ENCODE assay signal across 17 cellular contexts in genomic region chr1:48285525-48285924, GRCh38.
A peak's percentile ranks its signal among the peaks of the same experiment; 100 is the strongest.
DNase-seq lines count a peak whose midpoint lies in the region; ATAC-seq, FAIRE-seq and TF ChIP-seq lines count a peak whose summit lies in the region.
"Had no signal": no experiment of that assay in that cellular context is flagged by ENCODE, and none has a peak within 500 bp of the region (broad histone marks: within the 10 kb centered on the region; RNA-seq: fewer than 3 reads in every experiment).

No MANE protein-coding gene starts in this region.

- H3K9me2 ChIP-seq in HCT116 (ENCODE audit: insufficient read depth) = no peaks in the 10 kb centered on the region

- H3K36me3 ChIP-seq in HCT116 (ENCODE audit: control insufficient read depth in 1 of 2, insufficient read depth in 2 of 2, low read length in 2 of 2) (no peaks in the 10 kb centered on the region), small intestine (ENCODE audit: control insufficient read depth in 2 of 2, insufficient read depth in 2 of 2, low read length in 2 of 2) (no peaks in the 10 kb centered on the region)

- H3K4me2 ChIP-seq in HCT116 (ENCODE audit: low read length) = no peak overlapping the region
- H3K4me2 ChIP-seq: GM23338 had no signal

- DNase-seq in DMS153 (lab: John Stamatoyannopoulos, UW) (peak; percentile 73), HCT116 (ENCODE audit: low read depth, low spot score) (no peak), SW480 (ENCODE audit: low spot score) (peak; percentile 17), small intestine (peak; percentile 22), left lobe of liver (ENCODE audit: low spot score) (no peak)
- DNase-seq: CD4-positive, alpha-beta memory T cell; DMS79 treated with DMSO at 0.1 percent for 48 hours; EL; H7 had no signal

- H2AFZ ChIP-seq in HCT116 (ENCODE audit: low read depth, low read length, poor library complexity, severe bottlenecking) = no peak overlapping the region
- H2AFZ ChIP-seq: GM23338 had no signal

- H3K9ac ChIP-seq in HCT116 (ENCODE audit: low read length) = no peak overlapping the region

- POLR2A ChIA-PET in HCT116 (lab: Charles Lee) = no interaction called here

- TF ChIP-seq RAD21 in HCT116 (IDR thresholded peaks at IDR 0.05; ENCODE audit: low read depth) = no peak

- 74 to 84% (median 76%) methylated on average over 3 of the region's 3 CpGs for WGBS in small intestine, 3 donors

- no peak for FAIRE-seq in small intestine (lab: Jason Lieb, UNC)
- FAIRE-seq: A204.1, G401.6, GM12891, HTR-8/SVneo had no signal

- H3K4me1 ChIP-seq in HCT116 (ENCODE audit: control insufficient read depth in 1 of 2, insufficient read depth in 2 of 2, low read length in 2 of 2) (no peaks in the 10 kb centered on the region), small intestine (ENCODE audit: control insufficient read depth in 2 of 2, insufficient read depth in 1 of 2, low read depth in 1 of 2, low read length in 1 of 2) (no peaks in the 10 kb centered on the region)

- H3K79me2 ChIP-seq in HCT116 (ENCODE audit: insufficient read depth, low read length) = no peaks in the 10 kb centered on the region

- RAD21 ChIA-PET in HCT116 (lab: Charles Lee; ENCODE audit: low non-redundant PET in 1 of 2, low total read pairs in 2 of 2, uncharacterized antibody in 2 of 2, unreplicated experiment in 2 of 2) = interaction anchor here in 1 of 2 experiments (0.6 kb wide), 1 partner anchor 14 kb away, joined by 3 read pairs; no protein-coding TSS in a partner anchor

- TF ChIP-seq POLR2A in HCT116 (IDR thresholded peaks at IDR 0.05; ENCODE audit: borderline replicate concordance, extremely low read depth, insufficient read depth, insufficient read length) = no peak

- TF ChIP-seq CTCF in HCT116 (IDR thresholded peaks at IDR 0.05 in 2 of 3, conservative IDR thresholded peaks at IDR 0.05 in 1 of 3; ENCODE audit: borderline replicate concordance in 1 of 3, insufficient read depth in 1 of 3, low read depth in 2 of 3, low read length in 2 of 3) = no peak

- H3K27ac ChIP-seq in HCT116 (ENCODE audit: low read depth, low read length) (no peak overlapping the region), small intestine (ENCODE audit: low read depth in 1 of 2, low read length in 1 of 2) (no peak overlapping the region)
- H3K27ac ChIP-seq: C4-2B had no signal

- no TSS peak for BruUV-seq in HCT116 (replicated peaks; lab: Mats Ljungman, UMichigan)

- intact Hi-C loops in HCT116 (cut with micrococcal nuclease) = no loop called here

- CTCF ChIA-PET in HCT116 (lab: Charles Lee) = interaction anchor here (0.7 to 1.4 kb wide), 2 partner anchors 176 to 1989 kb away, joined by 3 to 6 read pairs; no protein-coding TSS in a partner anchor

- no peaks in the 10 kb centered on the region for H4K20me1 ChIP-seq in HCT116 (ENCODE audit: insufficient read depth)

- no peaks in the 10 kb centered on the region for H3K27me3 ChIP-seq in HCT116 (ENCODE audit: insufficient read depth, low read length)
- H3K27me3 ChIP-seq in small intestine (ENCODE audit: control insufficient read depth in 2 of 2, insufficient read depth in 2 of 2, low read length in 2 of 2) = no peaks in the 10 kb centered on the region

- ATAC-seq in HCT116 = 0 out of 2 replicates have a peak, but pooled peaks have one; percentile 36
- ATAC-seq in HG02642 (IDR thresholded peaks at IDR 0.05; ENCODE audit: poor library complexity, unreplicated experiment) = no peak
- ATAC-seq in left lobe of liver = no peak
- no peak for ATAC-seq in GM18873 (IDR thresholded peaks at IDR 0.05; ENCODE audit: low FRiP score, unreplicated experiment)
- ATAC-seq: GM23338 had no signal

- H3K4me3 ChIP-seq in HCT116 (replicated peaks in 1 of 2; ENCODE audit: low read depth in 1 of 2, low read length in 2 of 2) = no peak overlapping the region
- no peak overlapping the region for H3K4me3 ChIP-seq in small intestine (ENCODE audit: low read depth in 1 of 2, low read length in 2 of 2)
- H3K4me3 ChIP-seq: GM23338 had no signal

- H3K9me3 ChIP-seq in HCT116 (ENCODE audit: control insufficient read depth in 1 of 2, insufficient read depth in 1 of 2, low read depth in 1 of 2, low read length in 2 of 2) (no peaks in the 10 kb centered on the region), small intestine (ENCODE audit: control insufficient read depth, low read depth) (no peaks in the 10 kb centered on the region)

TF ChIP-seq in HCT116, 20 proteins besides CTCF, POLR2A, EP300 and RAD21:
- no peak for TF ChIP-seq EZH2 (IDR thresholded peaks at IDR 0.05)
- TF ChIP-seq FOSL1 (IDR thresholded peaks at IDR 0.05; ENCODE audit: low read depth) = no peak
- TF ChIP-seq ZFX (IDR thresholded peaks at IDR 0.05) = no peak
- no peak for TF ChIP-seq EZH2phosphoT487 (IDR thresholded peaks at IDR 0.05; ENCODE audit: borderline replicate concordance)
- TF ChIP-seq TCF7L2 (IDR thresholded peaks at IDR 0.05; ENCODE audit: borderline replicate concordance, extremely low read depth, insufficient read depth, insufficient read length) = no peak
- no peak for TF ChIP-seq YY1 (IDR thresholded peaks at IDR 0.05; ENCODE audit: extremely low read depth, insufficient replicate concordance, low read depth, low read length)
- TF ChIP-seq ZNF274 (IDR thresholded peaks at IDR 0.05; ENCODE audit: low read depth, low read length) = no peak
- TF ChIP-seq SIN3A (IDR thresholded peaks at IDR 0.05; ENCODE audit: low read depth) = no peak
- no peak for TF ChIP-seq ELF1 (IDR thresholded peaks at IDR 0.05; ENCODE audit: borderline replicate concordance, low read depth)
- TF ChIP-seq CBX3 (IDR thresholded peaks at IDR 0.05; ENCODE audit: low read depth) = no peak
- TF ChIP-seq CEBPB (IDR thresholded peaks at IDR 0.05; ENCODE audit: low read depth) = no peak
- no peak for TF ChIP-seq SP1 (IDR thresholded peaks at IDR 0.05; ENCODE audit: low read depth)
- no peak for TF ChIP-seq SRF (IDR thresholded peaks at IDR 0.05; ENCODE audit: low read depth)
- no peak for TF ChIP-seq ATF3 (IDR thresholded peaks at IDR 0.05)
- TF ChIP-seq JUND (IDR thresholded peaks at IDR 0.05) = no peak
- no peak for TF ChIP-seq EGR1 (IDR thresholded peaks at IDR 0.05; ENCODE audit: low read depth)
- no peak for TF ChIP-seq REST (IDR thresholded peaks at IDR 0.05; ENCODE audit: low read depth)

Comparison
In these comparisons a context has a peak if more than half of its experiments do, and no peak if none do; other contexts are left out.
1. DNase-seq: peak in DMS153 (single experiment), SW480 (single experiment) and small intestine (single experiment); none in HCT116 (single experiment) and left lobe of liver (single experiment).